ENCODE assay signal across 1 cellular context in genomic region chr4:100261346-100261745, GRCh38.
TF ChIP-seq lines count a peak whose summit lies in the region.

No MANE protein-coding gene starts in this region.

TF ChIP-seq in IMR-90, 13 proteins besides CTCF, POLR2A, EP300 and RAD21:
- TF ChIP-seq CEBPB (IDR thresholded peaks at IDR 0.05; ENCODE audit: low read depth, low read length) (no peak), BHLHE40 (IDR thresholded peaks at IDR 0.05; ENCODE audit: low read depth, low read length) (no peak), RCOR1 (IDR thresholded peaks at IDR 0.05; ENCODE audit: insufficient replicate concordance, low read length) (no peak), SMC3 (IDR thresholded peaks at IDR 0.05; ENCODE audit: low read depth, low read length) (no peak), FOS (IDR thresholded peaks at IDR 0.05; ENCODE audit: low read depth, low read length) (no peak), NFE2L2 (IDR thresholded peaks at IDR 0.05; ENCODE audit: low read depth, low read length) (no peak), MAFK (IDR thresholded peaks at IDR 0.05; ENCODE audit: low read depth, low read length) (no peak), RFX5 (IDR thresholded peaks at IDR 0.05; ENCODE audit: low read depth, low read length) (no peak), MXI1 (IDR thresholded peaks at IDR 0.05; ENCODE audit: borderline replicate concordance, low read depth, low read length) (no peak), MAZ (IDR thresholded peaks at IDR 0.05; ENCODE audit: borderline replicate concordance, low read depth, low read length) (no peak), USF2 (IDR thresholded peaks at IDR 0.05; ENCODE audit: low read depth, low read length) (no peak), CHD1 (IDR thresholded peaks at IDR 0.05; ENCODE audit: low read depth, low read length) (no peak)
- TF ChIP-seq, protein P1, sequence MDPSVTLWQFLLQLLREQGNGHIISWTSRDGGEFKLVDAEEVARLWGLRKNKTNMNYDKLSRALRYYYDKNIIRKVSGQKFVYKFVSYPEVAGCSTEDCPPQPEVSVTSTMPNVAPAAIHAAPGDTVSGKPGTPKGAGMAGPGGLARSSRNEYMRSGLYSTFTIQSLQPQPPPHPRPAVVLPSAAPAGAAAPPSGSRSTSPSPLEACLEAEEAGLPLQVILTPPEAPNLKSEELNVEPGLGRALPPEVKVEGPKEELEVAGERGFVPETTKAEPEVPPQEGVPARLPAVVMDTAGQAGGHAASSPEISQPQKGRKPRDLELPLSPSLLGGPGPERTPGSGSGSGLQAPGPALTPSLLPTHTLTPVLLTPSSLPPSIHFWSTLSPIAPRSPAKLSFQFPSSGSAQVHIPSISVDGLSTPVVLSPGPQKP (IDR thresholded peaks at IDR 0.05; ENCODE audit: borderline replicate concordance, low read depth, low read length), result no peak
